ENCODE assay signal across 17 cellular contexts in genomic region chr14:54370323-54371125, GRCh38. TPM values are rescaled to one million over a fixed set of nuclear protein-coding genes. Genes with fewer than 3 reads are reported as not detected.
DNase-seq lines count a peak whose midpoint lies in the region; ATAC-seq, FAIRE-seq and TF ChIP-seq lines count a peak whose summit lies in the region.
"Had no signal": no experiment of that assay in that cellular context is flagged by ENCODE, and none has a peak within 500 bp of the region (broad histone marks: within the 10 kb centered on the region; RNA-seq: fewer than 3 reads in every experiment).

No MANE protein-coding gene starts in this region.

- POLR2A ChIA-PET in K562 (lab: Yijun Ruan, JAX): interaction anchor here (0.8 kb wide), 1 partner anchor 1760 kb away, joined by 3 read pairs; no protein-coding TSS in a partner anchor

- H3K79me1 ChIP-seq in mesendoderm (ENCODE audit: low read length): no peaks in the 10 kb centered on the region

- TF ChIP-seq POLR2A in K562 (conservative IDR thresholded peaks at IDR 0.05): no peak
- TF ChIP-seq POLR2A in vagina (IDR thresholded peaks at IDR 0.05): no peak

- WGBS in K562 (ENCODE audit: insufficient coverage, low coverage, missing lambda C conversion rate): 1% methylated on average over 10 of the region's 11 CpGs
- WGBS in mesendoderm (ENCODE audit: extremely low coverage, insufficient coverage, low lambda C conversion rate): no CpG with 5 or more reads among the region's 11 CpGs

- H4K8ac ChIP-seq in mesendoderm (ENCODE audit: low read depth, low read length): no peak overlapping the region

- CTCF ChIA-PET in K562 (lab: Yijun Ruan, JAX; ENCODE audit: low intra/inter-chr PET ratio): no interaction called here

- no peak for TF ChIP-seq EP300 in K562 (IDR thresholded peaks at IDR 0.05; ENCODE audit: low read length)

- H3K9me2 ChIP-seq in Loucy (replicated peaks; ENCODE audit: low read depth, low read length): no peaks in the 10 kb centered on the region

- no peaks in the 10 kb centered on the region for H3F3A ChIP-seq in Loucy (ENCODE audit: low read depth)

- no peaks in the 10 kb centered on the region for H3K36me3 ChIP-seq in Loucy (ENCODE audit: insufficient read depth, low read length)
- H3K36me3 ChIP-seq in K562 (ENCODE audit: control insufficient read depth, insufficient read depth, low read length): no peaks in the 10 kb centered on the region
- H3K36me3 ChIP-seq in mesendoderm (ENCODE audit: control insufficient read depth, insufficient read depth, low read length): no peaks in the 10 kb centered on the region
- no peaks in the 10 kb centered on the region for H3K36me3 ChIP-seq in vagina
- H3K36me3 ChIP-seq: BE2C had no signal

- H3K27me3 ChIP-seq in Loucy (ENCODE audit: insufficient read depth, low read length, poor library complexity, severe bottlenecking): no peaks in the 10 kb centered on the region
- peaks cover 3 to 10% of the 10 kb centered on the region in 2 experiments; a peak in 2 of 5 replicates for H3K27me3 ChIP-seq in K562 (ENCODE audit: control insufficient read depth in 2 of 2, insufficient read depth in 2 of 2, low read length in 2 of 2)
- H3K27me3 ChIP-seq in mesendoderm (ENCODE audit: insufficient read depth, low read length, poor library complexity): no peaks in the 10 kb centered on the region
- H3K27me3 ChIP-seq in vagina: no peaks in the 10 kb centered on the region
- H3K27me3 ChIP-seq: BE2C had no signal

- H3K27ac ChIP-seq in K562 (ENCODE audit: extremely low read depth, low read depth, low read length) (no peak overlapping the region), mesendoderm (ENCODE audit: low read depth, low read length) (no peak overlapping the region), vagina (no peak overlapping the region)
- H3K27ac ChIP-seq: A549, C4-2B had no signal

- peak overlapping the region; percentile 45; the same call in 1 of the 2 replicates for H2AFZ ChIP-seq in Loucy (ENCODE audit: low read length)
- H2AFZ ChIP-seq in K562 (ENCODE audit: low read depth, low read length): no peak overlapping the region

- H3K9me1 ChIP-seq in K562 (ENCODE audit: control insufficient read depth, insufficient read depth, low read length): no peaks in the 10 kb centered on the region

- no peak overlapping the region for H3K56ac ChIP-seq in mesendoderm (ENCODE audit: low read length)

- H3K4me2 ChIP-seq in Loucy (ENCODE audit: low read depth, low read length, poor library complexity, severe bottlenecking): no peak overlapping the region
- H3K4me2 ChIP-seq in K562 (ENCODE audit: insufficient read depth, low read length): no peak overlapping the region
- no peak overlapping the region for H3K4me2 ChIP-seq in mesendoderm (ENCODE audit: low read length)
- H3K4me2 ChIP-seq: A549 had no signal

- H2BK120ac ChIP-seq in mesendoderm (ENCODE audit: low read depth, low read length): no peak overlapping the region

- in situ Hi-C loops in K562 (cut with MboI): no loop called here

- no peak for TF ChIP-seq RAD21 in K562 (CRISPR knock-in tag; conservative IDR thresholded peaks at IDR 0.05 in 1 of 2, IDR thresholded peaks at IDR 0.05 in 1 of 2)

- H3K4me1 ChIP-seq in Loucy (ENCODE audit: insufficient read depth, low read length, poor library complexity, severe bottlenecking): no peaks in the 10 kb centered on the region
- H3K4me1 ChIP-seq in K562 (replicated peaks in 1 of 2; ENCODE audit: control insufficient read depth in 2 of 2, insufficient read depth in 2 of 2, low read length in 2 of 2): no peaks in the 10 kb centered on the region
- H3K4me1 ChIP-seq in mesendoderm (ENCODE audit: control insufficient read depth, low read depth, low read length): peaks cover 6% of the 10 kb centered on the region
- H3K4me1 ChIP-seq in vagina: no peaks in the 10 kb centered on the region
- H3K4me1 ChIP-seq: BE2C had no signal

- BruUV-seq in K562 (replicated peaks; lab: Mats Ljungman, UMichigan): no TSS peak

- H2BK15ac ChIP-seq in mesendoderm (replicated peaks; ENCODE audit: low read depth): no peak overlapping the region

- intact Hi-C loops in K562 (cut with micrococcal nuclease): no loop called here
- intact Hi-C loops in vagina (cut with DNase I): no loop called here

- peak; percentile 15; the same call in 2 of the 3 replicates for ATAC-seq in K562
- ATAC-seq: A549, GM12878 had no signal

- H2AK5ac ChIP-seq in mesendoderm (ENCODE audit: low read length): no peak overlapping the region

- H3K9me3 ChIP-seq in Loucy (ENCODE audit: insufficient read depth, low read depth, low read length) (no peaks in the 10 kb centered on the region), K562 (replicated peaks; ENCODE audit: control insufficient read depth, insufficient read depth, low read depth, low read length) (no peaks in the 10 kb centered on the region), vagina (no peaks in the 10 kb centered on the region)
- H3K9me3 ChIP-seq: A549, BE2C had no signal

- H3K4me3 ChIP-seq in Loucy (ENCODE audit: low read length, poor library complexity, severe bottlenecking): no peak overlapping the region
- H3K4me3 ChIP-seq in K562: no peak overlapping the region
- H3K4me3 ChIP-seq in mesendoderm (ENCODE audit: low read length): no peak overlapping the region
- H3K4me3 ChIP-seq in vagina: no peak overlapping the region
- H3K4me3 ChIP-seq: A549, GM12878 had no signal

- peak overlapping the region; percentile 29 for H3K18ac ChIP-seq in mesendoderm (ENCODE audit: low read length)

- no peak overlapping the region for H3K23ac ChIP-seq in mesendoderm (ENCODE audit: low read length)

- H4K20me1 ChIP-seq in Loucy (ENCODE audit: insufficient read depth, low read length, poor library complexity, severe bottlenecking) (no peaks in the 10 kb centered on the region), K562 (replicated peaks; ENCODE audit: control insufficient read depth, insufficient read depth, low read length) (no peaks in the 10 kb centered on the region)

- H4K5ac ChIP-seq in mesendoderm (ENCODE audit: low read length): no peak overlapping the region

- no peaks in the 10 kb centered on the region for H3K79me2 ChIP-seq in Loucy (ENCODE audit: insufficient read depth, low read length)
- H3K79me2 ChIP-seq in K562 (ENCODE audit: control insufficient read depth, insufficient read depth, low read length): no peaks in the 10 kb centered on the region
- no peaks in the 10 kb centered on the region for H3K79me2 ChIP-seq in mesendoderm (ENCODE audit: control insufficient read depth, insufficient read depth, low read length)

- DNase-seq in K562 (ENCODE audit: extremely low read depth in 1 of 4, low spot score in 3 of 4) (no peak), mesendoderm (peak; percentile 35), vagina (ENCODE audit: extremely low spot score in 2 of 2) (peak; percentile 47 to 79), NCI-H1105 (lab: John Stamatoyannopoulos, UW) (no peak), frontal cortex (ENCODE audit: low spot score in 2 of 2) (no peak), T-helper 9 cell (no peak)
- DNase-seq: BE2C; CD4-positive, alpha-beta memory T cell; DMS79; HCEC 1CT; HFFc6 had no signal

- FAIRE-seq in K562 (lab: Jason Lieb, UNC) (no peak), frontal cortex (lab: Jason Lieb, UNC) (no peak)
- FAIRE-seq: A549, GM12878, GM18507, HTR-8/SVneo had no signal

- H2BK5ac ChIP-seq in mesendoderm (ENCODE audit: low read length): no peak overlapping the region

- H3K4ac ChIP-seq in mesendoderm (ENCODE audit: low read depth, low read length): no peak overlapping the region

- no peak overlapping the region for H3K9ac ChIP-seq in Loucy (ENCODE audit: low read depth, low read length, poor library complexity, severe bottlenecking)
- H3K9ac ChIP-seq in K562 (ENCODE audit: insufficient read depth in 1 of 2, low read depth in 2 of 2, low read length in 2 of 2): no peak overlapping the region
- H3K9ac ChIP-seq in mesendoderm (ENCODE audit: low read length): peak overlapping the region; percentile 20

- TF ChIP-seq CTCF in Loucy (conservative IDR thresholded peaks at IDR 0.05; ENCODE audit: low read length): no peak
- TF ChIP-seq CTCF in K562 (IDR thresholded peaks at IDR 0.05 in 2 of 3, conservative IDR thresholded peaks at IDR 0.05 in 1 of 3; ENCODE audit: insufficient read depth in 2 of 3, low read depth in 1 of 3, low read length in 3 of 3): no peak
- no peak for TF ChIP-seq CTCF in vagina (IDR thresholded peaks at IDR 0.05)

TF ChIP-seq in K562, 482 proteins besides CTCF, POLR2A, EP300 and RAD21:
- TF ChIP-seq NR2F6 (CRISPR knock-in tag; IDR thresholded peaks at IDR 0.05): no peak
- no peak for TF ChIP-seq SREBF2 (CRISPR knock-in tag; IDR thresholded peaks at IDR 0.05)
- TF ChIP-seq RCOR1 (IDR thresholded peaks at IDR 0.05; ENCODE audit: borderline replicate concordance in 1 of 2, low read depth in 2 of 2, low read length in 2 of 2): no peak
- TF ChIP-seq CEBPG (CRISPR knock-in tag; IDR thresholded peaks at IDR 0.05): no peak
- TF ChIP-seq CEBPG (tag; conservative IDR thresholded peaks at IDR 0.05 in 1 of 2, IDR thresholded peaks at IDR 0.05 in 1 of 2): no peak
- no peak for TF ChIP-seq GTF2E2 (tag; IDR thresholded peaks at IDR 0.05)
- no peak for TF ChIP-seq NFYB (IDR thresholded peaks at IDR 0.05; ENCODE audit: extremely low read depth, insufficient read length)
- TF ChIP-seq NCOA6 (IDR thresholded peaks at IDR 0.05): no peak
- TF ChIP-seq C11orf30 (IDR thresholded peaks at IDR 0.05; ENCODE audit: low read depth): no peak

RNA-seq across cellular contexts. Expression of gene CDKN3, which starts 26.3 kb away (rescaled TPM):
- total RNA-seq in K562 (2011; cell fraction: chromatin; rRNA removed; ENCODE audit: low replicate concordance): 4.6 and 10.9 TPM in 2 replicates
- 5.8 and 6.7 TPM in 2 replicates for total RNA-seq in K562 (2011; cell fraction: nucleolus; rRNA removed)
- 12.1 and 17.2 TPM in 2 replicates for total RNA-seq in K562 (2011; cell fraction: nucleoplasm; rRNA removed)
- 41.5 and 46.3 TPM in 2 replicates for total RNA-seq in K562 (2014; rRNA removed)
- 60.4 and 62.4 TPM in 2 replicates for total RNA-seq in K562 (2014; rRNA removed; fragmentation: Illumina TruSeq; extraction: Trizol)
- 58.3 and 62.4 TPM in 2 replicates for total RNA-seq in K562 (2015; rRNA removed; fragmentation: Illumina TruSeq; extraction: Trizol)
- total RNA-seq in K562 (2021): 41.3 and 46.5 TPM in 2 replicates
- polyA plus RNA-seq in K562 (2011; rRNA removed): 75.1 and 98.8 TPM in 2 replicates
- 37.8 and 54.2 TPM in 2 replicates for polyA plus RNA-seq in K562 (2011; cell fraction: cytosol; rRNA removed)
- polyA plus RNA-seq in K562 (2011; cell fraction: nucleus; rRNA removed): 18.3 and 23.5 TPM in 2 replicates
- 53.0 and 71.2 TPM in 2 replicates for polyA plus RNA-seq in K562 (2012)
- polyA plus RNA-seq in K562 (2014; fragmentation: Illumina TruSeq; extraction: Trizol): 68.8 and 83.6 TPM in 2 replicates
- polyA plus RNA-seq in K562 (2014; fragmentation: Nextera tagmentation; extraction: Ambion mirVana): 100 to 1,000 TPM; 127 to 128 TPM
- polyA plus RNA-seq in K562 (2014; rRNA removed): 70.7 and 78.2 TPM in 2 replicates
- polyA minus RNA-seq in K562 (2011; rRNA and poly(A)+ RNA removed): 38.3 and 42.7 TPM in 2 replicates
- 8.2 and 11.2 TPM in 2 replicates for polyA minus RNA-seq in K562 (2011; cell fraction: cytosol; rRNA and poly(A)+ RNA removed)
- 5.1 and 11.2 TPM in 2 replicates for polyA minus RNA-seq in K562 (2011; cell fraction: nucleus; rRNA and poly(A)+ RNA removed)
- polyA plus RNA-seq in mesendoderm (2013, experiment 1 of 2): 128 TPM
- polyA plus RNA-seq in mesendoderm (2013, experiment 2 of 2): 129 TPM
- 6.6 TPM for total RNA-seq in vagina
- total RNA-seq in frontal cortex: 5.3 TPM

Comparison
In these comparisons a context has a peak if more than half of its experiments do, and no peak if none do; other contexts are left out.
1. DNase-seq: peak in mesendoderm (single experiment) and vagina (2 of 2); none in K562 (0 of 4), NCI-H1105 (single experiment), frontal cortex (0 of 2) and T-helper 9 cell (single experiment).